1 cellular context compared by ENCODE assay signal in genomic region chr16:58755989-58756649, GRCh38.
TF ChIP-seq lines count a peak whose summit lies in the region.

No MANE protein-coding gene starts in this region.

TF ChIP-seq in HepG2, 621 proteins besides CTCF, POLR2A, EP300 and RAD21 (continued from another document and continues in another):
- TF ChIP-seq ZUFSP (CRISPR knock-in tag; IDR thresholded peaks at IDR 0.05; ENCODE audit: borderline replicate concordance) (no peak), TFDP1 (CRISPR knock-in tag; IDR thresholded peaks at IDR 0.05; ENCODE audit: borderline replicate concordance) (no peak), ZNF326 (CRISPR knock-in tag; IDR thresholded peaks at IDR 0.05; ENCODE audit: borderline replicate concordance) (no peak), NFIC (IDR thresholded peaks at IDR 0.05; ENCODE audit: low read length) (no peak), HNF1B (CRISPR knock-in tag; IDR thresholded peaks at IDR 0.05) (no peak), NFE2L1 (CRISPR knock-in tag; IDR thresholded peaks at IDR 0.05; ENCODE audit: borderline replicate concordance) (no peak), FOXP4 (CRISPR knock-in tag; IDR thresholded peaks at IDR 0.05) (no peak), E2F2 (CRISPR knock-in tag; IDR thresholded peaks at IDR 0.05; ENCODE audit: borderline replicate concordance) (no peak), ZHX1 (CRISPR knock-in tag; IDR thresholded peaks at IDR 0.05; ENCODE audit: low read depth) (no peak), ZNF839 (CRISPR knock-in tag; IDR thresholded peaks at IDR 0.05; ENCODE audit: borderline replicate concordance) (no peak; the same call in 1 of the 2 replicates), PAWR (CRISPR knock-in tag; IDR thresholded peaks at IDR 0.05; ENCODE audit: borderline replicate concordance) (no peak), ZFP36L2 (CRISPR knock-in tag; IDR thresholded peaks at IDR 0.05) (no peak), KDM4B (CRISPR knock-in tag; IDR thresholded peaks at IDR 0.05) (peak; percentile 72; the same call in 1 of the 2 replicates), STAT6 (CRISPR knock-in tag; IDR thresholded peaks at IDR 0.05; ENCODE audit: borderline replicate concordance) (no peak), ZFX (CRISPR knock-in tag; IDR thresholded peaks at IDR 0.05; ENCODE audit: low read depth) (no peak), CENPT (CRISPR knock-in tag; IDR thresholded peaks at IDR 0.05; ENCODE audit: low read depth) (no peak), ZNF230 (CRISPR knock-in tag; IDR thresholded peaks at IDR 0.05) (no peak), SNRNP70 (IDR thresholded peaks at IDR 0.05; ENCODE audit: low read depth, low read length) (no peak), ZNF605 (CRISPR knock-in tag; IDR thresholded peaks at IDR 0.05) (no peak), KMT2B (CRISPR knock-in tag; IDR thresholded peaks at IDR 0.05) (no peak; the same call in 1 of the 2 replicates), MLX (CRISPR knock-in tag; IDR thresholded peaks at IDR 0.05) (no peak), ZNF138 (CRISPR knock-in tag; IDR thresholded peaks at IDR 0.05; ENCODE audit: low read depth) (no peak), ZMYM2 (CRISPR knock-in tag; IDR thresholded peaks at IDR 0.05) (no peak), NCOA2 (CRISPR knock-in tag; IDR thresholded peaks at IDR 0.05) (0 out of 2 replicates have a peak, but pooled peaks have one; percentile 38), NFE2L2 (IDR thresholded peaks at IDR 0.05; ENCODE audit: low read length) (no peak), GATAD2A (CRISPR knock-in tag; IDR thresholded peaks at IDR 0.05) (no peak), TCF7 (IDR thresholded peaks at IDR 0.05; ENCODE audit: low read depth) (no peak), ZNF224 (CRISPR knock-in tag; IDR thresholded peaks at IDR 0.05) (no peak), CHCHD3 (CRISPR knock-in tag; IDR thresholded peaks at IDR 0.05) (no peak), IRF2 (CRISPR knock-in tag; IDR thresholded peaks at IDR 0.05) (no peak), ZNF609 (CRISPR knock-in tag; IDR thresholded peaks at IDR 0.05; ENCODE audit: borderline replicate concordance) (no peak), CSRNP2 (CRISPR knock-in tag; conservative IDR thresholded peaks at IDR 0.05; ENCODE audit: low read depth) (no peak), BRCA1 (CRISPR knock-in tag; IDR thresholded peaks at IDR 0.05) (no peak), DRAP1 (CRISPR knock-in tag; IDR thresholded peaks at IDR 0.05) (no peak), KMT2A (CRISPR knock-in tag; IDR thresholded peaks at IDR 0.05) (0 out of 2 replicates have a peak, but pooled peaks have one; percentile 30), ZNF263 (CRISPR knock-in tag; IDR thresholded peaks at IDR 0.05) (no peak), ZMAT3 (CRISPR knock-in tag; conservative IDR thresholded peaks at IDR 0.05) (no peak), ZNF570 (CRISPR knock-in tag; IDR thresholded peaks at IDR 0.05; ENCODE audit: borderline replicate concordance) (no peak), ZSCAN29 (CRISPR knock-in tag; conservative IDR thresholded peaks at IDR 0.05) (no peak), ZNF430 (CRISPR knock-in tag; IDR thresholded peaks at IDR 0.05) (no peak), GTF2F1 (IDR thresholded peaks at IDR 0.05; ENCODE audit: low read length) (no peak)
